ENCODE assay signal across 15 cellular contexts in genomic region chr13:103164239-103164638, GRCh38.
DNase-seq lines count a peak whose midpoint lies in the region; ATAC-seq lines count a peak whose summit lies in the region.
"Had no signal": no experiment of that assay in that cellular context is flagged by ENCODE, and none has a peak within 500 bp of the region (broad histone marks: within the 10 kb centered on the region; RNA-seq: fewer than 3 reads in every experiment).

No MANE protein-coding gene starts in this region.

- H3K9me3 Mint-ChIP-seq in activated T-cell treated with anti-CD3 and anti-CD28 coated beads, Interleukin-2, amount 50 U/mL, for 72 hours, result peaks cover 4 to 5% of the 10 kb centered on the region in 2 donors

- H3K4me1 Mint-ChIP-seq in activated T-cell treated with anti-CD3 and anti-CD28 coated beads, Interleukin-2, amount 50 U/mL, for 72 hours (ENCODE audit: low read depth), result no peaks in the 10 kb centered on the region
- H3K4me1 Mint-ChIP-seq: CD4-positive, CD25-positive, alpha-beta regulatory T cell had no signal

- DNase-seq in NCI-H2171 treated with DMSO at 0.1 percent for 48 hours (lab: John Stamatoyannopoulos, UW) (peak; percentile 8), NCI-H2171 (lab: John Stamatoyannopoulos, UW) (no peak), NCI-H1105 (lab: John Stamatoyannopoulos, UW) (peak; percentile 33), NCI-H1436 (lab: John Stamatoyannopoulos, UW) (peak; percentile 18), NCI-H69 (lab: John Stamatoyannopoulos, UW) (peak; percentile 62)
- DNase-seq in activated T-cell treated with anti-CD3 and anti-CD28 coated beads, Interleukin-2, amount 50 U/mL, for 72 hours, result no peak
- DNase-seq: 8988T; AML-193; CD4-positive, CD25-positive, alpha-beta regulatory T cell; DMS53; GF-D8; GM23248; H7 had no signal

- H3K4me3 Mint-ChIP-seq in activated T-cell treated with anti-CD3 and anti-CD28 coated beads, Interleukin-2, amount 50 U/mL, for 72 hours, result no peak overlapping the region
- H3K4me3 Mint-ChIP-seq: CD4-positive, CD25-positive, alpha-beta regulatory T cell had no signal

- ATAC-seq in activated T-cell treated with anti-CD3 and anti-CD28 coated beads, Interleukin-2, amount 50 U/mL, for 72 hours (replicated peaks in 1 of 2), result no peak
- no peak for ATAC-seq in GM21390 (IDR thresholded peaks at IDR 0.05; ENCODE audit: unreplicated experiment)
- ATAC-seq in GM18502 (IDR thresholded peaks at IDR 0.05; ENCODE audit: poor library complexity, unreplicated experiment), result no peak

- H3K27me3 Mint-ChIP-seq in activated T-cell treated with anti-CD3 and anti-CD28 coated beads, Interleukin-2, amount 50 U/mL, for 72 hours (ENCODE audit: low read depth), result no peaks in the 10 kb centered on the region
- H3K27me3 Mint-ChIP-seq: CD4-positive, CD25-positive, alpha-beta regulatory T cell had no signal

- H3K36me3 Mint-ChIP-seq in activated T-cell treated with anti-CD3 and anti-CD28 coated beads, Interleukin-2, amount 50 U/mL, for 72 hours (ENCODE audit: insufficient read depth in 2 of 2), result no peaks in the 10 kb centered on the region
- H3K36me3 Mint-ChIP-seq: CD4-positive, CD25-positive, alpha-beta regulatory T cell had no signal

- no peak overlapping the region for H3K27ac Mint-ChIP-seq in activated T-cell treated with anti-CD3 and anti-CD28 coated beads, Interleukin-2, amount 50 U/mL, for 72 hours

Comparison
In these comparisons a context has a peak if more than half of its experiments do, and no peak if none do; other contexts are left out.
1. DNase-seq: peak in NCI-H2171 treated with DMSO at 0.1 percent for 48 hours (single experiment), NCI-H1105 (single experiment), NCI-H1436 (single experiment) and NCI-H69 (single experiment); none in NCI-H2171 (single experiment) and activated T-cell treated with anti-CD3 and anti-CD28 coated beads, Interleukin-2, amount 50 U/mL, for 72 hours (0 of 2).